ENCODE assay signal across 7 cellular contexts in genomic region chr9:98831636-98832035, GRCh38. TPM values are rescaled to one million over a fixed set of nuclear protein-coding genes. Genes with fewer than 3 reads are reported as not detected.
"Had no signal": no experiment of that assay in that cellular context is flagged by ENCODE, and none has a peak within 500 bp of the region (broad histone marks: within the 10 kb centered on the region; RNA-seq: fewer than 3 reads in every experiment).

No MANE protein-coding gene starts in this region.

- H2AFZ ChIP-seq: GM23248 had no signal

- H3K9ac ChIP-seq: GM23248 had no signal

- DNase-seq: GM23248, GOT3, H9, HCEC 1CT, HFFc6, KG1 had no signal

- H3K4me3 ChIP-seq: GM23248 had no signal

- FAIRE-seq: HepG2 had no signal

- ATAC-seq: HepG2 had no signal

- H3K27ac ChIP-seq: GM23248 had no signal

RNA-seq across cellular contexts. Expression of gene GALNT12, which starts 24.2 kb away (rescaled TPM):
- polyA plus RNA-seq: HepG2 had no signal
